24 cellular contexts compared by ENCODE assay signal in the genomic region with DNA sequence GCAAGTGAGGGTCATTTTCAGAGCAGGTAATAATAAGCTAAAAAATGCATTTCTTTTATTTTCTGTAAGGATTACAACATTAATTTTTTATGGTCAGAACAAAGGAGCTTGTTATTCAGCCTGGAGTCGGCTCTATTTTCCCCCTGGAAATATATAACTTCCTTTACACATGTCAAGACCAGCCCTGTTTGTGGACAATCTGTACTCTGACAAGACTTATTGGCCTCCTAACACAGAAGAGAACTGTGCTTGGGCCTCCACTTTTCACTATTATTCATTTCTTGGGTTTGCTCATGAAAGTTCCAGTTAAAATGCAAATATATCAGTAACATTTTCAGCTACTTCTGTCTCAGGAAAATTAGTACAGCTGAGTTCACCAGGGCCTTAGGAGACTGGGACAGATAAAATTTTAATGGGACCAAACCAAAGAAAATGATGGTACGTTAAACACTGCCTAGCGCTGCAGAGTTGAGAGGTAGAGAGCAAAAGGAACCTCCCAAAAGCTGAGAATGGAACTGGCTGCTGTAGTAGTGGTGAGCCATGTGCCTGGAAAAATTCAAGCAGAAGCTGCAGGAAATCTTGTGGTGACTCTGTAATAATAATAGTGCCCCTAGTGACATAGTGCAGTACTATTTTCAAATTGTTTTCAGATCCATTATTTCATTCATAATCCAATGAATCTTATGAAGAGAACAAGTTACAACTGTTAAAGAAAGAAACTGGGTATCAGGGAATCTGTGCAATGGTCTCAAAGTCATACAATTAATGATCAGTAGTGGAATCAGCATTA.
DNase-seq lines count a peak whose midpoint lies in the region; ATAC-seq and TF ChIP-seq lines count a peak whose summit lies in the region.
"Had no signal": no experiment of that assay in that cellular context is flagged by ENCODE, and none has a peak within 500 bp of the region (broad histone marks: within the 10 kb centered on the region; RNA-seq: fewer than 3 reads in every experiment).

No MANE protein-coding gene starts in this region.

- H3K9me3 ChIP-seq in mammary epithelial cell (replicated peaks; ENCODE audit: insufficient read depth, low read length) (no peaks in the 10 kb centered on the region), colonic mucosa (no peaks in the 10 kb centered on the region)
- H3K9me3 ChIP-seq: adrenal gland, BE2C, upper lobe of right lung had no signal

- H3K4me3 Mint-ChIP-seq in mesothelial cell of epicardium, result no peak overlapping the region
- H3K4me3 Mint-ChIP-seq: naive B cell, T-helper 17 cell had no signal

- H3K79me2 ChIP-seq in mammary epithelial cell (ENCODE audit: insufficient read depth, low read length), result no peaks in the 10 kb centered on the region

- no TSS peak for BruUV-seq in mammary epithelial cell (replicated peaks; lab: Mats Ljungman, UMichigan)

- in situ Hi-C loops in mammary epithelial cell (cut with MboI; ENCODE audit: low sequenced_read_pairs in 2 of 2), result loop anchor here (25.0 kb wide), 3 partner anchors 206 to 531 kb away; no protein-coding TSS in a partner anchor

- H4K20me1 ChIP-seq in mammary epithelial cell (ENCODE audit: insufficient read depth, low read length), result no peaks in the 10 kb centered on the region

- H3K27ac ChIP-seq in mammary epithelial cell (ENCODE audit: insufficient read depth, low read depth, low read length) (no peak overlapping the region), colonic mucosa (no peak overlapping the region), caudate nucleus (ENCODE audit: low read depth, low read length) (no peak overlapping the region)
- H3K27ac ChIP-seq: adrenal gland, cardiac muscle cell, dorsolateral prefrontal cortex, skin epidermis, upper lobe of right lung had no signal

- H3K9me3 Mint-ChIP-seq in mesothelial cell of epicardium, result peaks cover 16% of the 10 kb centered on the region

- DNase-seq in NCI-H2171 treated with DMSO at 0.1 percent for 48 hours (lab: John Stamatoyannopoulos, UW), result peak; percentile 16
- no peak for DNase-seq in NCI-H2171 (lab: John Stamatoyannopoulos, UW)
- peak; percentile 17 for DNase-seq in mammary epithelial cell
- no peak for DNase-seq in mesothelial cell of epicardium (ENCODE audit: low spot score in 2 of 2, unreplicated experiment in 2 of 2)
- no peak for DNase-seq in NCI-H1105 treated with DMSO at 0.1 percent for 48 hours (lab: John Stamatoyannopoulos, UW)
- DNase-seq in colonic mucosa, result no peak
- no peak for DNase-seq in caudate nucleus (lab: John Stamatoyannopoulos, UW)
- DNase-seq: activated gamma-delta T cell treated with Interleukin-2 at 50 U/mL for 16 hours; adrenal gland; BE2C; COR-L47; dorsolateral prefrontal cortex; foreskin fibroblast; naive B cell; NCI-H146; NCI-H748 treated with DMSO at 0.1 percent for 48 hours; posterior cingulate gyrus; SHP77 treated with DMSO at 0.1 percent for 48 hours; stimulated activated CD4-positive, alpha-beta T cell treated with anti-CD3 and anti-CD28 coated beads, Interleukin-2, amount 100 ng/mL, for 48 hours; T-helper 17 cell; upper lobe of right lung had no signal

- dilution Hi-C loops in mammary epithelial cell (cut with HindIII; ENCODE audit: low sequenced_read_pairs), result loop anchor here (5.0 kb wide), 1 partner anchor 54 kb away; no protein-coding TSS in a partner anchor

- TF ChIP-seq CTCF in mammary epithelial cell (conservative IDR thresholded peaks at IDR 0.05 in 1 of 2, IDR thresholded peaks at IDR 0.05 in 1 of 2; ENCODE audit: extremely low read depth in 1 of 2, insufficient read depth in 1 of 2, low read depth in 1 of 2, low read length in 2 of 2) (peak in 1 of 2 donors; percentile 12), mesothelial cell of epicardium (IDR thresholded peaks at IDR 0.05; ENCODE audit: unreplicated experiment) (peak; percentile 36), colonic mucosa (IDR thresholded peaks at IDR 0.05) (no peak)

- CTCF ChIA-PET in mammary epithelial cell (lab: Charles Lee; ENCODE audit: low non-redundant PET), result no interaction called here

- H3K9ac ChIP-seq in mammary epithelial cell (ENCODE audit: insufficient read depth, low read length), result no peak overlapping the region
- no peak overlapping the region for H3K9ac ChIP-seq in colonic mucosa (ENCODE audit: low read depth in 2 of 2, low read length in 2 of 2)

- H3K36me3 ChIP-seq in mammary epithelial cell (ENCODE audit: insufficient read depth, low read length) (no peaks in the 10 kb centered on the region), colonic mucosa (no peaks in the 10 kb centered on the region)
- H3K36me3 ChIP-seq: adrenal gland, BE2C, cardiac muscle cell, upper lobe of right lung had no signal

- H3K36me3 Mint-ChIP-seq in mesothelial cell of epicardium, result peaks cover 12% of the 10 kb centered on the region
- H3K36me3 Mint-ChIP-seq: naive B cell had no signal

- no peak overlapping the region for H2AFZ ChIP-seq in mammary epithelial cell (ENCODE audit: low read depth, low read length)

- WGBS in mammary epithelial cell (ENCODE audit: low coverage, missing lambda C conversion rate), result 44% methylated on average over 3 of the region's 3 CpGs

- peak overlapping the region; percentile 92 for H3K27ac Mint-ChIP-seq in mesothelial cell of epicardium
- H3K27ac Mint-ChIP-seq: naive B cell, T-helper 17 cell had no signal

- H3K27me3 Mint-ChIP-seq in mesothelial cell of epicardium (ENCODE audit: low read depth), result no peaks in the 10 kb centered on the region
- H3K27me3 Mint-ChIP-seq: T-helper 17 cell had no signal

- no peak overlapping the region for H3K4me3 ChIP-seq in mammary epithelial cell (replicated peaks in 1 of 3; ENCODE audit: insufficient read depth in 1 of 3, low read depth in 2 of 3, low read length in 3 of 3)
- H3K4me3 ChIP-seq in colonic mucosa, result no peak overlapping the region
- H3K4me3 ChIP-seq: adrenal gland, cardiac muscle cell, dorsolateral prefrontal cortex, skin epidermis, upper lobe of right lung had no signal

- H3K4me1 ChIP-seq in mammary epithelial cell (ENCODE audit: insufficient read depth, low read length), result no peaks in the 10 kb centered on the region
- no peaks in the 10 kb centered on the region for H3K4me1 ChIP-seq in colonic mucosa
- H3K4me1 ChIP-seq: adrenal gland, BE2C, upper lobe of right lung had no signal

- H3K4me2 ChIP-seq in mammary epithelial cell (ENCODE audit: insufficient read depth, low read depth, low read length), result peak overlapping the region; percentile 37

- no peak for ATAC-seq in HG02870 (IDR thresholded peaks at IDR 0.05; ENCODE audit: unreplicated experiment)
- ATAC-seq: T-helper 17 cell, upper lobe of right lung had no signal

- H3K4me1 Mint-ChIP-seq in mesothelial cell of epicardium, result peaks cover 59% of the 10 kb centered on the region
- H3K4me1 Mint-ChIP-seq: naive B cell, T-helper 17 cell had no signal

- H3K27me3 ChIP-seq in mammary epithelial cell (ENCODE audit: insufficient read depth, low read length) (no peaks in the 10 kb centered on the region), colonic mucosa (no peaks in the 10 kb centered on the region)
- H3K27me3 ChIP-seq: adrenal gland, BE2C, cardiac muscle cell, upper lobe of right lung had no signal

- intact Hi-C loops in mammary epithelial cell (cut with micrococcal nuclease), result loop anchor here (10.0 kb wide), 1 partner anchor 687 kb away; no protein-coding TSS in a partner anchor
- intact Hi-C loops in colonic mucosa (cut with DNase I), result no loop called here

Comparison
In these comparisons a context has a peak if more than half of its experiments do, and no peak if none do; other contexts are left out.
1. DNase-seq: peak in NCI-H2171 treated with DMSO at 0.1 percent for 48 hours (single experiment) and mammary epithelial cell (single experiment); none in NCI-H2171 (single experiment), mesothelial cell of epicardium (0 of 2), NCI-H1105 treated with DMSO at 0.1 percent for 48 hours (single experiment), colonic mucosa (single experiment) and caudate nucleus (0 of 61).